14 cellular contexts compared by ENCODE assay signal in genomic region chr21:26177741-26178452, GRCh38. TPM values are rescaled to one million over a fixed set of nuclear protein-coding genes. Genes with fewer than 3 reads are reported as not detected.
A peak's percentile ranks its signal among the peaks of the same experiment; 100 is the strongest.
DNase-seq lines count a peak whose midpoint lies in the region; ATAC-seq and TF ChIP-seq lines count a peak whose summit lies in the region.
"Had no signal": no experiment of that assay in that cellular context is flagged by ENCODE, and none has a peak within 500 bp of the region (broad histone marks: within the 10 kb centered on the region; RNA-seq: fewer than 3 reads in every experiment).

No MANE protein-coding gene starts in this region.

- intact Hi-C loops in A673 (cut with micrococcal nuclease; ENCODE audit: unreplicated experiment) = no loop called here

- no peaks in the 10 kb centered on the region for H3K27me3 ChIP-seq in A673 (replicated peaks; ENCODE audit: insufficient read depth, low read depth, low read length, poor library complexity)

- POLR2A ChIA-PET in A673 (lab: Charles Lee; ENCODE audit: low non-redundant PET) = interaction anchor here (0.7 kb wide), 1 partner anchor 9 kb away, joined by 3 read pairs; no protein-coding TSS in a partner anchor

- H3K9me3 ChIP-seq in A673 (ENCODE audit: low read depth, low read length, poor library complexity, severe bottlenecking) (no peaks in the 10 kb centered on the region), SK-N-MC (ENCODE audit: low read depth, low read length) (no peaks in the 10 kb centered on the region)
- H3K9me3 ChIP-seq: A549 had no signal

- DNase-seq in A673 (ENCODE audit: low spot score) = peak; percentile 37
- no peak for DNase-seq in SK-N-MC (ENCODE audit: low read depth, low spot score)
- no peak for DNase-seq in NCI-H2029 (lab: John Stamatoyannopoulos, UW)
- no peak for DNase-seq in NCI-H146 treated with DMSO at 0.1 percent for 48 hours (lab: John Stamatoyannopoulos, UW; ENCODE audit: unreplicated experiment)
- DNase-seq: activated naive CD4-positive, alpha-beta T cell treated with anti-CD3 and anti-CD28 coated beads, Interleukin-2, amount 50 U/mL, for 16 hours; Calu3; central memory CD4-positive, alpha-beta T cell; NCI-H2081 had no signal

- CTCF ChIA-PET in A673 (lab: Charles Lee) = no interaction called here

- no TSS peak for BruUV-seq in A673 (replicated peaks; lab: Mats Ljungman, UMichigan)

- ATAC-seq in GM19372 (IDR thresholded peaks at IDR 0.05; ENCODE audit: low read depth, unreplicated experiment) = peak; percentile 72
- ATAC-seq in HG03095 (IDR thresholded peaks at IDR 0.05; ENCODE audit: unreplicated experiment) = peak; percentile 63
- no peak for ATAC-seq in esophagus mucosa
- no peak for ATAC-seq in GM21737 (IDR thresholded peaks at IDR 0.05; ENCODE audit: unreplicated experiment)
- ATAC-seq: A549 had no signal

- no peak for TF ChIP-seq CTCF in A673 (conservative IDR thresholded peaks at IDR 0.05; ENCODE audit: low read depth, low read length)

- H3K9ac ChIP-seq in SK-N-MC (ENCODE audit: insufficient read length) = no peak overlapping the region
- H3K9ac ChIP-seq: KMS-11 had no signal

- H3K27ac ChIP-seq in A673 (ENCODE audit: low read depth, low read length, poor library complexity, severe bottlenecking) (no peak overlapping the region), SK-N-MC (peak overlapping the region; percentile 56)
- H3K27ac ChIP-seq: A549, KMS-11 had no signal

- H3K36me3 ChIP-seq in A673 (ENCODE audit: insufficient read depth, low read length, poor library complexity, severe bottlenecking) (no peaks in the 10 kb centered on the region), SK-N-MC (ENCODE audit: insufficient read depth, low read length) (no peaks in the 10 kb centered on the region)

- H3K4me3 ChIP-seq in A673 (ENCODE audit: low read depth, low read length, poor library complexity, severe bottlenecking) (no peak overlapping the region), SK-N-MC (peak overlapping the region; percentile 60)
- H3K4me3 ChIP-seq: A549 had no signal

- no peaks in the 10 kb centered on the region for H3K4me1 ChIP-seq in A673 (ENCODE audit: insufficient read depth, low read length, poor library complexity, severe bottlenecking)
- H3K4me1 ChIP-seq: A549 had no signal

RNA-seq across cellular contexts. Expression of gene APP, which starts 7.3 kb away (rescaled TPM):
- 531 and 539 TPM in 2 replicates for total RNA-seq in A673 (2021)
- 185 TPM for total RNA-seq in esophagus mucosa

Comparison
In these comparisons a context has a peak if more than half of its experiments do, and no peak if none do; other contexts are left out.
1. ATAC-seq: peak in GM19372 (single experiment) and HG03095 (single experiment); none in esophagus mucosa (single experiment) and GM21737 (single experiment).